Comparison of ENCODE assay signal across 1 cellular context in genomic region chr1:94396356-94396755, GRCh38.
TF ChIP-seq lines count a peak whose summit lies in the region.

No MANE protein-coding gene starts in this region.

TF ChIP-seq in HEK293T, 16 proteins besides CTCF, POLR2A, EP300 and RAD21 (continued from another document):
- TF ChIP-seq PKNOX1 (IDR thresholded peaks at IDR 0.05) (no peak), FOXK2 (IDR thresholded peaks at IDR 0.05) (no peak), BHLHE40 (IDR thresholded peaks at IDR 0.05; ENCODE audit: borderline replicate concordance) (no peak), SP1 (IDR thresholded peaks at IDR 0.05) (no peak), FOXA1 (IDR thresholded peaks at IDR 0.05) (no peak), HDGF (IDR thresholded peaks at IDR 0.05; ENCODE audit: borderline replicate concordance) (no peak), ELF4 (IDR thresholded peaks at IDR 0.05) (no peak), ZNF384 (IDR thresholded peaks at IDR 0.05) (no peak), NFRKB (IDR thresholded peaks at IDR 0.05) (no peak), TARDBP (IDR thresholded peaks at IDR 0.05) (no peak), SUZ12 (IDR thresholded peaks at IDR 0.05) (no peak), ARNT (IDR thresholded peaks at IDR 0.05) (no peak)
